In the genomic region with DNA sequence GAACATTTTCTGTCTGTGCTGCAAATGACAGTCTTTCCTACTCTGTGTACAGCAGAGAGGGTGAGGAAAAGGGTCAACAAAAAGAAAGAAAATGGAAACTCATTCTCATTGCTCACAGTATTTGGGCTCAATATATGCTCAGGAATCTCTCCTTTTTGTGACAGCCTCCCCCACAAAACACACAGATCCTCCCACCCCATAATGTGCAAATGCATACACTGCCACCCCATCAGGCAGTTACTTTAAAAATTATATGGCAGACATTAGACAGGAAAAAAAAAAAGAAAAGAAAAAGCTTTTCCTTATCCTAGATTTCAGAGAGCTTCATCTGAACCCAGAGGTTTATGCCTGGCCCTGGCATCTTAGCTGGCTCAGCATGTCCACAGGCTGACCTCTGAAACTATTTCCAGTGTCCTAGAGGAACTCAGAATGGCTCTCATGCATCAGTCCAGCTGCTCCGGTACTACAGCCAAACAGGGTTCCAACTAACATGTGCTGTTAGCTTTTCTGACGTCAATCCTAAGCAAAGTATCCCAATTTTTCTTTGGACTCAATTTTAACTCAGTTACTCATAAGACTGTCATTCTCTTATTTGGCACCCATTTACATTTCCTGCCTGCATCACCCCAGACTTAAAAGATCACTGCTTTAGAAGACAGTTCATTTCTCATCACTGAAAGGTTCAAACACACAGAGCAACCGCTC, we compare ENCODE assay signal across 1 cellular context.
A peak's percentile ranks its signal among the peaks of the same experiment; 100 is the strongest.
TF ChIP-seq lines count a peak whose summit lies in the region.

No MANE protein-coding gene starts in this region.

TF ChIP-seq in A549, 52 proteins besides CTCF, POLR2A, EP300 and RAD21 (continued from another document):
- TF ChIP-seq MAFK (IDR thresholded peaks at IDR 0.05; ENCODE audit: partially characterized antibody), result peak; percentile 82
